1 cellular context compared by ENCODE assay signal in genomic region chr6:125220712-125221111, GRCh38.
TF ChIP-seq lines count a peak whose summit lies in the region.

No MANE protein-coding gene starts in this region.

TF ChIP-seq in HepG2, 621 proteins besides CTCF, POLR2A, EP300 and RAD21 (continued from another document):
- TF ChIP-seq, protein P1, sequence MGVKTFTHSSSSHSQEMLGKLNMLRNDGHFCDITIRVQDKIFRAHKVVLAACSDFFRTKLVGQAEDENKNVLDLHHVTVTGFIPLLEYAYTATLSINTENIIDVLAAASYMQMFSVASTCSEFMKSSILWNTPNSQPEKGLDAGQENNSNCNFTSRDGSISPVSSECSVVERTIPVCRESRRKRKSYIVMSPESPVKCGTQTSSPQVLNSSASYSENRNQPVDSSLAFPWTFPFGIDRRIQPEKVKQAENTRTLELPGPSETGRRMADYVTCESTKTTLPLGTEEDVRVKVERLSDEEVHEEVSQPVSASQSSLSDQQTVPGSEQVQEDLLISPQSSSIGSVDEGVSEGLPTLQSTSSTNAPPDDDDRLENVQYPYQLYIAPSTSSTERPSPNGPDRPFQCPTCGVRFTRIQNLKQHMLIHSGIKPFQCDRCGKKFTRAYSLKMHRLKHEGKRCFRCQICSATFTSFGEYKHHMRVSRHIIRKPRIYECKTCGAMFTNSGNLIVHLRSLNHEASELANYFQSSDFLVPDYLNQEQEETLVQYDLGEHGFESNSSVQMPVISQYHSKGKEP (CRISPR knock-in tag; IDR thresholded peaks at IDR 0.05), result no peak
- no peak for TF ChIP-seq MAZ (IDR thresholded peaks at IDR 0.05; ENCODE audit: borderline replicate concordance, low read depth, low read length)
- no peak for TF ChIP-seq MAZ (CRISPR knock-in tag; IDR thresholded peaks at IDR 0.05; ENCODE audit: low read depth)
- TF ChIP-seq, protein P2, sequence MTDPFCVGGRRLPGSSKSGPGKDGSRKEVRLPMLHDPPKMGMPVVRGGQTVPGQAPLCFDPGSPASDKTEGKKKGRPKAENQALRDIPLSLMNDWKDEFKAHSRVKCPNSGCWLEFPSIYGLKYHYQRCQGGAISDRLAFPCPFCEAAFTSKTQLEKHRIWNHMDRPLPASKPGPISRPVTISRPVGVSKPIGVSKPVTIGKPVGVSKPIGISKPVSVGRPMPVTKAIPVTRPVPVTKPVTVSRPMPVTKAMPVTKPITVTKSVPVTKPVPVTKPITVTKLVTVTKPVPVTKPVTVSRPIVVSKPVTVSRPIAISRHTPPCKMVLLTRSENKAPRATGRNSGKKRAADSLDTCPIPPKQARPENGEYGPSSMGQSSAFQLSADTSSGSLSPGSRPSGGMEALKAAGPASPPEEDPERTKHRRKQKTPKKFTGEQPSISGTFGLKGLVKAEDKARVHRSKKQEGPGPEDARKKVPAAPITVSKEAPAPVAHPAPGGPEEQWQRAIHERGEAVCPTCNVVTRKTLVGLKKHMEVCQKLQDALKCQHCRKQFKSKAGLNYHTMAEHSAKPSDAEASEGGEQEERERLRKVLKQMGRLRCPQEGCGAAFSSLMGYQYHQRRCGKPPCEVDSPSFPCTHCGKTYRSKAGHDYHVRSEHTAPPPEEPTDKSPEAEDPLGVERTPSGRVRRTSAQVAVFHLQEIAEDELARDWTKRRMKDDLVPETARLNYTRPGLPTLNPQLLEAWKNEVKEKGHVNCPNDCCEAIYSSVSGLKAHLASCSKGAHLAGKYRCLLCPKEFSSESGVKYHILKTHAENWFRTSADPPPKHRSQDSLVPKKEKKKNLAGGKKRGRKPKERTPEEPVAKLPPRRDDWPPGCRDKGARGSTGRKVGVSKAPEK (CRISPR knock-in tag; IDR thresholded peaks at IDR 0.05; ENCODE audit: borderline replicate concordance), result no peak
- no peak for TF ChIP-seq ASH2L (IDR thresholded peaks at IDR 0.05; ENCODE audit: insufficient read length, low read depth, low read length)
- no peak for TF ChIP-seq ZNF20 (CRISPR knock-in tag; IDR thresholded peaks at IDR 0.05)
- no peak for TF ChIP-seq KDM5A (IDR thresholded peaks at IDR 0.05; ENCODE audit: borderline replicate concordance, low read length)
- TF ChIP-seq PHF21A (CRISPR knock-in tag; IDR thresholded peaks at IDR 0.05), result no peak
- TF ChIP-seq, protein P3, sequence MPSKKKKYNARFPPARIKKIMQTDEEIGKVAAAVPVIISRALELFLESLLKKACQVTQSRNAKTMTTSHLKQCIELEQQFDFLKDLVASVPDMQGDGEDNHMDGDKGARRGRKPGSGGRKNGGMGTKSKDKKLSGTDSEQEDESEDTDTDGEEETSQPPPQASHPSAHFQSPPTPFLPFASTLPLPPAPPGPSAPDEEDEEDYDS (CRISPR knock-in tag; IDR thresholded peaks at IDR 0.05), result no peak
- TF ChIP-seq ZNF296 (CRISPR knock-in tag; conservative IDR thresholded peaks at IDR 0.05), result no peak
- TF ChIP-seq, protein P4, sequence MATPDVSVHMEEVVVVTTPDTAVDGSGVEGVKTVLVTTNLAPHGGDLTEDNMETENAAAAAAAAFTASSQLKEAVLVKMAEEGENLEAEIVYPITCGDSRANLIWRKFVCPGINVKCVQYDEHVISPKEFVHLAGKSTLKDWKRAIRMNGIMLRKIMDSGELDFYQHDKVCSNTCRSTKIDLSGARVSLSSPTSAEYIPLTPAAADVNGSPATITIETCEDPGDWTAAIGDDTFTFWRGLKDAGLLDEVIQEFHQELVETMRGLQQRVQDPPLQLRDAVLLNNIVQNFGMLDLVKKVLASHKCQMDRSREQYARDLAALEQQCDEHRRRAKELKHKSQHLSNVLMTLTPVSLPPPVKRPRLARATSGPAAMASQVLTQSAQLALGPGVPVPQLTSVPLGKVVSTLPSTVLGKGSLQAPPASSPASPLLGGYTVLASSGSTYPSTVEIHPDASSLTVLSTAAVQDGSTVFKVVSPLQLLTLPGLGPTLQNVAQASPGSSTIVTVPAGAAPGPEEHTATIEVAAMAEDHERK (CRISPR knock-in tag; IDR thresholded peaks at IDR 0.05; ENCODE audit: low read depth), result no peak
- TF ChIP-seq USF2 (IDR thresholded peaks at IDR 0.05; ENCODE audit: low read depth, low read length), result no peak
- no peak for TF ChIP-seq USF2 (CRISPR knock-in tag; IDR thresholded peaks at IDR 0.05; ENCODE audit: borderline replicate concordance)
- TF ChIP-seq POGK (CRISPR knock-in tag; conservative IDR thresholded peaks at IDR 0.05), result no peak
- TF ChIP-seq MTA3 (CRISPR knock-in tag; IDR thresholded peaks at IDR 0.05), result no peak
- no peak for TF ChIP-seq ARHGAP35 (CRISPR knock-in tag; IDR thresholded peaks at IDR 0.05; ENCODE audit: borderline replicate concordance)
- TF ChIP-seq SRSF9 (IDR thresholded peaks at IDR 0.05; ENCODE audit: borderline replicate concordance, insufficient read depth, low read depth, low read length, poor library complexity, severe bottlenecking), result no peak
